In genomic region chr5:68242743-68243142, GRCh38 we compare ENCODE assay signal across 12 cellular contexts. TPM values are rescaled to one million over a fixed set of nuclear protein-coding genes. Genes with fewer than 3 reads are reported as not detected.
A peak's percentile ranks its signal among the peaks of the same experiment; 100 is the strongest.
DNase-seq lines count a peak whose midpoint lies in the region; ATAC-seq, FAIRE-seq and TF ChIP-seq lines count a peak whose summit lies in the region.
"Had no signal": no experiment of that assay in that cellular context is flagged by ENCODE, and none has a peak within 500 bp of the region (broad histone marks: within the 10 kb centered on the region; RNA-seq: fewer than 3 reads in every experiment).

No MANE protein-coding gene starts in this region.

- POLR2A ChIA-PET in activated CD4-positive, alpha-beta T cell treated with anti-CD3 and anti-CD28 coated beads for 36 hours (lab: Charles Lee): no interaction called here

- CTCF ChIA-PET in activated CD4-positive, alpha-beta T cell treated with anti-CD3 and anti-CD28 coated beads for 36 hours (lab: Charles Lee): interaction anchor here (1.2 kb wide), 1 partner anchor 13 kb away, joined by 4 read pairs; no protein-coding TSS in a partner anchor

- no peak overlapping the region for H3K4me3 Mint-ChIP-seq in activated CD4-positive, alpha-beta T cell treated with anti-CD3 and anti-CD28 coated beads for 36 hours
- H3K4me3 Mint-ChIP-seq in astrocyte (ENCODE audit: unreplicated experiment): no peak overlapping the region

- peaks cover 9% of the 10 kb centered on the region for H3K79me2 ChIP-seq in astrocyte (ENCODE audit: insufficient read depth, low read length)

- H3K9ac ChIP-seq in astrocyte (ENCODE audit: low read length) (no peak overlapping the region), subcutaneous abdominal adipose tissue (ENCODE audit: low read length in 5 of 5) (peak overlapping the region in 1 of 5 donors; percentile 14)

- H3K27ac Mint-ChIP-seq in activated CD4-positive, alpha-beta T cell treated with anti-CD3 and anti-CD28 coated beads for 36 hours: peak overlapping the region; percentile 81
- H3K27ac Mint-ChIP-seq in astrocyte (ENCODE audit: unreplicated experiment): no peak overlapping the region

- H3K9me3 ChIP-seq in astrocyte (ENCODE audit: insufficient read depth, low read depth, low read length): no peaks in the 10 kb centered on the region
- H3K9me3 ChIP-seq in subcutaneous abdominal adipose tissue (ENCODE audit: control insufficient read depth in 5 of 5, low read length in 5 of 5): no peaks in the 10 kb centered on the region
- H3K9me3 ChIP-seq: A549 had no signal

- H3K27me3 Mint-ChIP-seq in activated CD4-positive, alpha-beta T cell treated with anti-CD3 and anti-CD28 coated beads for 36 hours: no peaks in the 10 kb centered on the region
- H3K27me3 Mint-ChIP-seq in astrocyte (ENCODE audit: low read depth, unreplicated experiment): no peaks in the 10 kb centered on the region

- H3K4me3 ChIP-seq in astrocyte (ENCODE audit: insufficient read depth, low read depth, low read length): no peak overlapping the region
- no peak overlapping the region for H3K4me3 ChIP-seq in subcutaneous abdominal adipose tissue (ENCODE audit: low read depth in 1 of 5, low read length in 5 of 5)
- H3K4me3 ChIP-seq: A549 had no signal

- no peak overlapping the region for H2AFZ ChIP-seq in astrocyte (ENCODE audit: low read depth, low read length)

- H3K4me1 ChIP-seq in astrocyte (ENCODE audit: insufficient read depth, low read length) (peaks cover 16% of the 10 kb centered on the region), subcutaneous abdominal adipose tissue (ENCODE audit: control insufficient read depth in 5 of 5, insufficient read depth in 5 of 5, low read length in 5 of 5) (peaks cover 4 to 67% (median 49%) of the 10 kb centered on the region in 5 donors)
- H3K4me1 ChIP-seq: A549 had no signal

- peaks cover 21% of the 10 kb centered on the region for H4K20me1 ChIP-seq in astrocyte (ENCODE audit: insufficient read depth, low read length)

- H3K27ac ChIP-seq in astrocyte (ENCODE audit: low read depth, low read length) (peak overlapping the region; percentile 22), subcutaneous abdominal adipose tissue (ENCODE audit: low read depth, low read length) (peak overlapping the region; percentile 80)
- H3K27ac ChIP-seq: A549 had no signal

- H3K36me3 ChIP-seq in astrocyte (ENCODE audit: insufficient read depth, low read length) (no peaks in the 10 kb centered on the region), subcutaneous abdominal adipose tissue (ENCODE audit: control insufficient read depth in 5 of 5, insufficient read depth in 5 of 5, low read length in 5 of 5) (no peaks in the 10 kb centered on the region)

- TF ChIP-seq CTCF in astrocyte (IDR thresholded peaks at IDR 0.05; ENCODE audit: insufficient read depth, low read depth, low read length): no peak

- no peaks in the 10 kb centered on the region for H3K27me3 ChIP-seq in astrocyte (ENCODE audit: insufficient read depth, low read length)
- H3K27me3 ChIP-seq in subcutaneous abdominal adipose tissue (ENCODE audit: control insufficient read depth in 5 of 5, insufficient read depth in 4 of 5, low read length in 5 of 5): no peaks in the 10 kb centered on the region

- no peak for ATAC-seq in activated CD4-positive, alpha-beta T cell treated with anti-CD3 and anti-CD28 coated beads for 36 hours
- ATAC-seq: A549 had no signal

- H3K4me2 ChIP-seq in astrocyte (ENCODE audit: low read length): peak overlapping the region; percentile 22
- H3K4me2 ChIP-seq: A549 had no signal

- H3K9me3 Mint-ChIP-seq in activated CD4-positive, alpha-beta T cell treated with anti-CD3 and anti-CD28 coated beads for 36 hours (ENCODE audit: low read depth): no peaks in the 10 kb centered on the region
- H3K9me3 Mint-ChIP-seq in astrocyte (ENCODE audit: unreplicated experiment): no peaks in the 10 kb centered on the region

- no peak for FAIRE-seq in astrocyte (lab: Jason Lieb, UNC)
- FAIRE-seq: A549 had no signal

- peaks cover 72% of the 10 kb centered on the region for H3K4me1 Mint-ChIP-seq in activated CD4-positive, alpha-beta T cell treated with anti-CD3 and anti-CD28 coated beads for 36 hours
- H3K4me1 Mint-ChIP-seq in astrocyte (ENCODE audit: low read depth, unreplicated experiment): peaks cover 23% of the 10 kb centered on the region

- intact Hi-C loops in activated CD4-positive, alpha-beta T cell treated with anti-CD3 and anti-CD28 coated beads for 36 hours (cut with DNase I, micrococcal nuclease): no loop called here

- no peak for DNase-seq in activated CD4-positive, alpha-beta T cell treated with anti-CD3 and anti-CD28 coated beads for 36 hours
- no peak for DNase-seq in activated CD4-positive, alpha-beta T cell treated with anti-CD3 and anti-CD28 coated beads for 1 hour
- DNase-seq in astrocyte (ENCODE audit: low read depth) (peak; percentile 74), kidney glomerular epithelial cell (lab: John Stamatoyannopoulos, UW) (peak; percentile 71), HUDEP-2 (lab: John Stamatoyannopoulos, UW; ENCODE audit: unreplicated experiment in 76 of 76) (no peak), activated gamma-delta T cell treated with Interleukin-2 at 50 U/mL for 16 hours (no peak)
- no peak for DNase-seq in stimulated activated CD4-positive, alpha-beta T cell treated with anti-CD3 and anti-CD28 coated beads, Interleukin-4, amount 100 ng/mL, for 1 hour
- DNase-seq: activated CD8-positive, alpha-beta memory T cell treated with anti-CD3 and anti-CD28 coated beads for 24 hours; islet precursor cell; NCI-H1048 had no signal

- H3K36me3 Mint-ChIP-seq in activated CD4-positive, alpha-beta T cell treated with anti-CD3 and anti-CD28 coated beads for 36 hours (ENCODE audit: low read depth): peaks cover 18% of the 10 kb centered on the region
- H3K36me3 Mint-ChIP-seq in astrocyte (ENCODE audit: low read depth, unreplicated experiment): no peaks in the 10 kb centered on the region

RNA-seq across cellular contexts. Expression of gene PIK3R1, which starts 27.2 kb away (rescaled TPM):
- total RNA-seq in activated CD4-positive, alpha-beta T cell treated with anti-CD3 and anti-CD28 coated beads for 36 hours: 10 to 100 TPM; 40.0 to 49.0 TPM
- 21.8 and 25.7 TPM in 2 replicates for total RNA-seq in astrocyte

Comparison
In these comparisons a context has a peak if more than half of its experiments do, and no peak if none do; other contexts are left out.
1. DNase-seq: peak in astrocyte (single experiment) and kidney glomerular epithelial cell (single experiment); none in activated CD4-positive, alpha-beta T cell treated with anti-CD3 and anti-CD28 coated beads for 36 hours (single experiment), activated CD4-positive, alpha-beta T cell treated with anti-CD3 and anti-CD28 coated beads for 1 hour (single experiment), HUDEP-2 (0 of 76), stimulated activated CD4-positive, alpha-beta T cell treated with anti-CD3 and anti-CD28 coated beads, Interleukin-4, amount 100 ng/mL, for 1 hour (single experiment) and activated gamma-delta T cell treated with Interleukin-2 at 50 U/mL for 16 hours (single experiment).